In genomic region chr9:5908918-5909317, GRCh38 we compare ENCODE assay signal across 10 cellular contexts. TPM values are rescaled to one million over a fixed set of nuclear protein-coding genes. Genes with fewer than 3 reads are reported as not detected.
"Had no signal": no experiment of that assay in that cellular context is flagged by ENCODE, and none has a peak within 500 bp of the region (broad histone marks: within the 10 kb centered on the region; RNA-seq: fewer than 3 reads in every experiment).

No MANE protein-coding gene starts in this region.

- H3K4me3 Mint-ChIP-seq: GM23338, H9, HFFc6 had no signal

- DNase-seq: GM23248, GOT3, H7, H9, HCEC 1CT, HFFc6 had no signal

- ATAC-seq: GM23338, HCT116 had no signal

- H3K4me1 Mint-ChIP-seq: GM23338, H9 had no signal

- H3K9me3 Mint-ChIP-seq: GM23338, H9, HFFc6 had no signal

- H3K27ac Mint-ChIP-seq: GM23338, H9, HFFc6 had no signal

RNA-seq across cellular contexts. Expression of gene MLANA, which starts 18.2 kb away (rescaled TPM):
- total RNA-seq: GM23248, GM23338, H1, H4, H7, H9, HFFc6 had no signal
